28 cellular contexts compared by ENCODE assay signal in the genomic region with DNA sequence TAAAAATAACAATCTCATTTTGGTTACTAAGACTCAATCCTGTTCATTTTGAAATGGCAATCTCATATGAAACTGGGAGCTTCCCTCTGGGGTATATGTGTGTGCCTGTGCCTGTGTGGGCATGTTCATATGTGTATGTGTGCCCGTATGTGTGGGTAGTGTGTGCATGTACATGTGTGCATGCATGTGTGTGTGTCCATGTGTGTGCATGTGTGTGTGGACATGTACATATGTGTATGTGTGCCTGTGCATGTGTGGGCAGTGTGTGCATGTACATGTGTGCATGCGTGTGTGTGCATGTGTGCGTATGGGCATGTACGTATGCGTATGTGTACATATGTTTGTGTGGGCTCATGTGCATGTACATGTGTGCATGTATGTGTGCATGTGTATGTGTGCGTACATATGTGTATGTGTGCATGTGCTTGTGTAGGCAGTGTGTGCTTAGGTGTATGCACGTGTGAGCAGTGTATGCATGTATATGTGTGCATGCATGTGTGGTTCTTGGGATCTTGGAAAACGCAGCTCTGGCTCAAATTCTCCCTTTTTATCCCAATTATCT. TPM values are rescaled to one million over a fixed set of nuclear protein-coding genes. Genes with fewer than 3 reads are reported as not detected.
DNase-seq lines count a peak whose midpoint lies in the region; ATAC-seq, FAIRE-seq and TF ChIP-seq lines count a peak whose summit lies in the region.
"Had no signal": no experiment of that assay in that cellular context is flagged by ENCODE, and none has a peak within 500 bp of the region (broad histone marks: within the 10 kb centered on the region; RNA-seq: fewer than 3 reads in every experiment).

No MANE protein-coding gene starts in this region.

- no peak overlapping the region; the same call in 1 of the 2 replicates for H2BK20ac ChIP-seq in H1 (ENCODE audit: low read length)

- TF ChIP-seq POLR2A in H1 (IDR thresholded peaks at IDR 0.05; ENCODE audit: control extremely low read depth in 1 of 2, low read depth in 2 of 2, low read length in 2 of 2) (no peak), HepG2 (IDR thresholded peaks at IDR 0.05; ENCODE audit: insufficient read depth in 1 of 2, low read depth in 2 of 2, low read length in 2 of 2) (no peak)

- H2AFZ ChIP-seq in H1 (ENCODE audit: low read length) (no peak overlapping the region), HepG2 (ENCODE audit: low read length) (no peak overlapping the region)

- peaks cover 73% of the 10 kb centered on the region for H3K27me3 Mint-ChIP-seq in stimulated activated memory B cell treated with anti-CD40 and anti-IgM and Interleukin-4, amounts not matched to agents 10 μg/mL and 1 μg/mL and 100 μg/mL, for 72 hours

- POLR2A ChIA-PET in H1 (lab: Charles Lee; ENCODE audit: partially characterized antibody) (no interaction called here), HepG2 (lab: Yijun Ruan, JAX) (no interaction called here)

- H3K9ac ChIP-seq in H1 (replicated peaks in 1 of 4; ENCODE audit: extremely low read depth in 1 of 4, low read depth in 3 of 4, low read length in 3 of 4) (no peak overlapping the region), HepG2 (ENCODE audit: insufficient read depth, low read depth, low read length) (no peak overlapping the region)

- H3K14ac ChIP-seq in H1 (ENCODE audit: insufficient read length): no peak overlapping the region

- H4K91ac ChIP-seq in H1 (replicated peaks; ENCODE audit: insufficient read length, low read length): peak overlapping the region; percentile 42

- no peaks in the 10 kb centered on the region for H3K27me3 ChIP-seq in H7 (ENCODE audit: control insufficient read depth, insufficient read depth, low read length)
- H3K27me3 ChIP-seq in H1 (replicated peaks in 1 of 4; ENCODE audit: control insufficient read depth in 3 of 4, extremely low read depth in 1 of 4, insufficient read depth in 3 of 4, low read length in 3 of 4): peaks cover 0 to 3% (median 0%) of the 10 kb centered on the region in 4 experiments; a peak in 2 of 7 replicates
- H3K27me3 ChIP-seq in HepG2 (ENCODE audit: control insufficient read depth in 1 of 2, insufficient read depth in 2 of 2, low read length in 2 of 2): peaks cover 3 to 15% of the 10 kb centered on the region in 2 experiments

- H3K27ac ChIP-seq in H1 (ENCODE audit: low read depth, low read length) (no peak overlapping the region), HepG2 (ENCODE audit: extremely low read length, insufficient read depth, low read length) (no peak overlapping the region)

- 79% methylated on average over 8 of the region's 8 CpGs; no CpG with 5 or more reads in 1 of the 2 experiments for WGBS in H1 (ENCODE audit: extremely low coverage in 1 of 2, insufficient coverage in 1 of 2, insufficient read length in 1 of 2, insufficient replicate concordance in 2 of 2, low coverage in 1 of 2, low lambda C conversion rate in 2 of 2, missing lambda C conversion rate in 1 of 2), 2 experiments
- WGBS in HepG2 (ENCODE audit: low lambda C conversion rate): 47% methylated on average over 8 of the region's 8 CpGs

- peak overlapping the region; percentile 78 for H3K4ac ChIP-seq in H1 (replicated peaks; ENCODE audit: insufficient read length, low read depth, low read length)

- DNase-seq in H7 (peak; percentile 4), H1 (ENCODE audit: low read depth in 1 of 2, low spot score in 2 of 2) (no peak), HepG2 (ENCODE audit: low spot score) (no peak), cerebellar cortex (ENCODE audit: low spot score) (no peak), DMS 273 treated with DMSO at 0.1 percent for 48 hours (lab: John Stamatoyannopoulos, UW) (no peak), NCI-H2029 treated with DMSO at 0.1 percent for 48 hours (lab: John Stamatoyannopoulos, UW) (no peak)
- DNase-seq: AML-193; C1 segment of cervical spinal cord; Calu3; DMS53; GDM1; HFFc6; KG1; NCI-H1092; NCI-H1436; NCI-H1930; NCI-H2227 treated with DMSO at 0.1 percent for 48 hours; NCI-H510A; NCI-H748 treated with DMSO at 0.1 percent for 48 hours; NK-92 treated with Interleukin-12 subunit alpha and Interleukin-12 subunit beta, amount 100 ng/mL, for 24 hours had no signal

- no peaks in the 10 kb centered on the region for H3K79me1 ChIP-seq in H1 (ENCODE audit: low read depth, low read length)

- TF ChIP-seq CTCF in H1 (IDR thresholded peaks at IDR 0.05; ENCODE audit: control extremely low read depth in 1 of 3, insufficient read depth in 1 of 3, low read depth in 1 of 3, low read length in 3 of 3) (no peak), HepG2 (CRISPR knock-in tag; IDR thresholded peaks at IDR 0.05) (no peak)

- peak overlapping the region; percentile 69; the same call in 1 of the 2 replicates for H2BK12ac ChIP-seq in H1 (ENCODE audit: low read depth, low read length)

- H3K79me2 ChIP-seq in H1 (ENCODE audit: control insufficient read depth in 1 of 2, insufficient read depth in 2 of 2, low read length in 2 of 2) (no peaks in the 10 kb centered on the region), HepG2 (ENCODE audit: insufficient read depth, low read length) (no peaks in the 10 kb centered on the region)

- CTCF ChIA-PET in H1 (lab: Charles Lee; ENCODE audit: partially characterized antibody) (interaction anchor here (0.6 to 4.9 kb wide), 2 partner anchors 29 to 55 kb away, joined by 3 to 22 read pairs; no protein-coding TSS in a partner anchor), HepG2 (lab: Yijun Ruan, JAX; ENCODE audit: low intra/inter-chr PET ratio, low total read pairs) (no interaction called here)

- no peak overlapping the region for H3K18ac ChIP-seq in H1 (ENCODE audit: extremely low read depth, low read length)

- H3K4me1 ChIP-seq in H1 (replicated peaks in 1 of 4; ENCODE audit: control insufficient read depth in 3 of 4, insufficient read depth in 4 of 4, low read length in 3 of 4): peaks cover 0 to 2% (median 0%) of the 10 kb centered on the region in 4 experiments; a peak in 3 of 7 replicates
- no peaks in the 10 kb centered on the region for H3K4me1 ChIP-seq in HepG2 (ENCODE audit: insufficient read depth, low read length)

- 0 out of 2 replicates have a peak overlapping the region, but pooled peaks have one; percentile 48 for H2BK15ac ChIP-seq in H1 (ENCODE audit: low read length)

- H3K4me2 ChIP-seq in H1 (ENCODE audit: insufficient read depth in 1 of 2, low read depth in 2 of 2, low read length in 2 of 2) (no peak overlapping the region), HepG2 (ENCODE audit: low read depth, low read length) (no peak overlapping the region)

- H4K20me1 ChIP-seq in H1 (replicated peaks in 1 of 2; ENCODE audit: control insufficient read depth in 1 of 2, insufficient read depth in 2 of 2, low read length in 2 of 2) (peaks cover 0 to 4% of the 10 kb centered on the region in 2 experiments), HepG2 (ENCODE audit: insufficient read depth, low read length) (no peaks in the 10 kb centered on the region)

- TF ChIP-seq EP300 in H1 (IDR thresholded peaks at IDR 0.05; ENCODE audit: borderline replicate concordance in 1 of 2, low read depth in 2 of 2, low read length in 2 of 2) (no peak), HepG2 (IDR thresholded peaks at IDR 0.05; ENCODE audit: low read depth in 2 of 2, low read length in 2 of 2) (no peak), HepG2 (CRISPR knock-in tag; IDR thresholded peaks at IDR 0.05; ENCODE audit: borderline replicate concordance) (no peak)

- no peak overlapping the region for H4K8ac ChIP-seq in H1 (ENCODE audit: extremely low read depth, insufficient read depth, low read length)

- H3K56ac ChIP-seq in H1 (replicated peaks; ENCODE audit: insufficient read length, low read depth, low read length): no peak overlapping the region

- ATAC-seq in HepG2 (no peak), HG03159 (IDR thresholded peaks at IDR 0.05; ENCODE audit: unreplicated experiment) (no peak)
- peak; percentile 13 for ATAC-seq in stimulated activated memory B cell treated with anti-CD40 and anti-IgM and Interleukin-4, amounts not matched to agents 10 μg/mL and 1 μg/mL and 100 μg/mL, for 72 hours
- ATAC-seq: CD8-positive, alpha-beta T cell; Panc1 had no signal

- H3K4me3 ChIP-seq in H7 (ENCODE audit: insufficient read depth, low read depth, low read length): no peak overlapping the region
- H3K4me3 ChIP-seq in H1 (ENCODE audit: extremely low read depth in 1 of 4, insufficient read depth in 2 of 4, low read depth in 3 of 4, low read length in 4 of 4): no peak overlapping the region
- no peak overlapping the region for H3K4me3 ChIP-seq in HepG2 (replicated peaks in 1 of 3; ENCODE audit: insufficient read depth in 1 of 3, low read depth in 2 of 3, low read length in 3 of 3)

- intact Hi-C loops in HepG2 (cut with micrococcal nuclease; ENCODE audit: unreplicated experiment): no loop called here

- in situ Hi-C loops in HepG2 (cut with HindIII; ENCODE audit: extremely low pct_ligation_motif_present, low pct_unique_long_range_greater_than_20kb): no loop called here

- no peak overlapping the region for H3K27ac Mint-ChIP-seq in stimulated activated memory B cell treated with anti-CD40 and anti-IgM and Interleukin-4, amounts not matched to agents 10 μg/mL and 1 μg/mL and 100 μg/mL, for 72 hours
- H3K27ac Mint-ChIP-seq: CD8-positive, alpha-beta T cell; HFFc6 had no signal

- H3K23ac ChIP-seq in H1 (ENCODE audit: insufficient read length): no peak overlapping the region

- no peaks in the 10 kb centered on the region for H3K23me2 ChIP-seq in H1 (ENCODE audit: low read depth, low read length)

- H4K5ac ChIP-seq in H1 (ENCODE audit: insufficient read length, low read depth, low read length): no peak overlapping the region

- no peaks in the 10 kb centered on the region for H3K36me3 ChIP-seq in H7 (replicated peaks; ENCODE audit: control insufficient read depth, insufficient read depth, low read length)
- no peaks in the 10 kb centered on the region for H3K36me3 ChIP-seq in H1 (ENCODE audit: control insufficient read depth in 2 of 4, insufficient read depth in 4 of 4, low read length in 3 of 4)
- H3K36me3 ChIP-seq in HepG2 (replicated peaks in 1 of 2; ENCODE audit: control insufficient read depth in 1 of 2, insufficient read depth in 2 of 2, low read length in 2 of 2): no peaks in the 10 kb centered on the region

- H3K9me3 ChIP-seq in H1 (ENCODE audit: insufficient read depth in 2 of 2, low read depth in 1 of 2, low read length in 1 of 2) (no peaks in the 10 kb centered on the region), HepG2 (ENCODE audit: low read length) (no peaks in the 10 kb centered on the region)

- H3K9me3 Mint-ChIP-seq in stimulated activated memory B cell treated with anti-CD40 and anti-IgM and Interleukin-4, amounts not matched to agents 10 μg/mL and 1 μg/mL and 100 μg/mL, for 72 hours: no peaks in the 10 kb centered on the region
- H3K9me3 Mint-ChIP-seq: CD8-positive, alpha-beta T cell; HFFc6 had no signal

- FAIRE-seq in H1 (lab: Jason Lieb, UNC) (no peak), HepG2 (lab: Jason Lieb, UNC) (no peak)
- FAIRE-seq: GM19239, H54 had no signal

- H3K4me3 Mint-ChIP-seq in stimulated activated memory B cell treated with anti-CD40 and anti-IgM and Interleukin-4, amounts not matched to agents 10 μg/mL and 1 μg/mL and 100 μg/mL, for 72 hours: no peak overlapping the region
- H3K4me3 Mint-ChIP-seq: CD8-positive, alpha-beta T cell; HFFc6 had no signal

- H2BK5ac ChIP-seq in H1 (ENCODE audit: low read depth, low read length): no peak overlapping the region

- no peaks in the 10 kb centered on the region for H3K36me3 Mint-ChIP-seq in stimulated activated memory B cell treated with anti-CD40 and anti-IgM and Interleukin-4, amounts not matched to agents 10 μg/mL and 1 μg/mL and 100 μg/mL, for 72 hours
- H3K36me3 Mint-ChIP-seq: CD8-positive, alpha-beta T cell had no signal

- H2AK5ac ChIP-seq in H1 (ENCODE audit: low read depth, low read length): peak overlapping the region; percentile 67; the same call in 1 of the 2 replicates

- TF ChIP-seq RAD21 in H1 (IDR thresholded peaks at IDR 0.05 in 1 of 2, conservative IDR thresholded peaks at IDR 0.05 in 1 of 2; ENCODE audit: low read depth in 2 of 2, low read length in 2 of 2): no peak
- no peak for TF ChIP-seq RAD21 in HepG2 (CRISPR knock-in tag; IDR thresholded peaks at IDR 0.05)

- BruUV-seq in HepG2 (replicated peaks; lab: Mats Ljungman, UMichigan): no TSS peak

- H3K4me1 Mint-ChIP-seq in stimulated activated memory B cell treated with anti-CD40 and anti-IgM and Interleukin-4, amounts not matched to agents 10 μg/mL and 1 μg/mL and 100 μg/mL, for 72 hours: no peaks in the 10 kb centered on the region

- H2BK120ac ChIP-seq in H1 (replicated peaks; ENCODE audit: low read depth, low read length): no peak overlapping the region

RNA-seq across cellular contexts. Expression of a gene that starts 24.5 kb away (rescaled TPM):
- 0.15 TPM in 1 of 2 replicates, not detected in the other for total RNA-seq in H7 (2014; rRNA removed; shearing (Covaris generic))
- not detected in 2 replicates for total RNA-seq in H1 (2021; fragmentation: NEBNext Ultra II Directional; extraction: Animal tissue kit (Norgen Biotek cat#: 25700))
- polyA plus RNA-seq in H1 (2011; rRNA removed) (not detected in 2 replicates), HepG2 (2011; rRNA removed) (not detected in 2 replicates)
- polyA plus RNA-seq in H1 (2011; cell fraction: cytosol; rRNA removed): not detected
- polyA plus RNA-seq in H1 (2011; cell fraction: nucleus; rRNA removed): not detected
- not detected in 4 replicates for polyA plus RNA-seq in H1 (2012, experiment 1 of 2)
- not detected for polyA plus RNA-seq in H1 (2012, experiment 2 of 2)
- polyA plus RNA-seq in H1 (2013, experiment 1 of 2): 0.04 TPM
- not detected for polyA plus RNA-seq in H1 (2013, experiment 2 of 2)
- not detected in 2 replicates for polyA minus RNA-seq in H1 (2011; rRNA and poly(A)+ RNA removed)
- polyA minus RNA-seq in H1 (2011; cell fraction: cytosol; rRNA and poly(A)+ RNA removed): not detected
- polyA minus RNA-seq in H1 (2011; cell fraction: nucleus; rRNA and poly(A)+ RNA removed): not detected
- total RNA-seq in HepG2 (2016; rRNA removed; fragmentation: Illumina TruSeq; extraction: Trizol): not detected in 2 replicates
- total RNA-seq in HepG2 (2016; cell fraction: cytosol; rRNA removed; fragmentation: Illumina TruSeq; extraction: Trizol; ENCODE audit: low read depth): not detected in 2 replicates
- total RNA-seq in HepG2 (2016; cell fraction: insoluble cytoplasmic fraction; rRNA removed; fragmentation: Illumina TruSeq; extraction: Trizol): not detected in 2 replicates
- total RNA-seq in HepG2 (2016; cell fraction: membrane; rRNA removed; fragmentation: Illumina TruSeq; extraction: Trizol): not detected in 2 replicates
- total RNA-seq in HepG2 (2016; cell fraction: nucleus; rRNA removed; fragmentation: Illumina TruSeq; extraction: Trizol): not detected in 2 replicates
- not detected in 2 replicates for polyA plus RNA-seq in HepG2 (2011; cell fraction: cytosol; rRNA removed)
- polyA plus RNA-seq in HepG2 (2011; cell fraction: nucleus; rRNA removed): not detected in 2 replicates
- not detected in 2 replicates for polyA plus RNA-seq in HepG2 (2012)
- not detected in 2 replicates for polyA plus RNA-seq in HepG2 (2016; cell fraction: cytosol; fragmentation: Illumina TruSeq; extraction: Trizol; ENCODE audit: low read depth)
- polyA plus RNA-seq in HepG2 (2016; cell fraction: insoluble cytoplasmic fraction; fragmentation: Illumina TruSeq; extraction: Trizol; ENCODE audit: low read depth): not detected in 2 replicates
- polyA plus RNA-seq in HepG2 (2016; cell fraction: membrane; fragmentation: Illumina TruSeq; extraction: Trizol; ENCODE audit: low read depth): not detected in 2 replicates
- not detected in 2 replicates for polyA plus RNA-seq in HepG2 (2016; cell fraction: nucleus; fragmentation: Illumina TruSeq; extraction: Trizol; ENCODE audit: insufficient read depth, low read depth)
- not detected in 2 replicates for polyA minus RNA-seq in HepG2 (2011; rRNA and poly(A)+ RNA removed; ENCODE audit: low replicate concordance)
- polyA minus RNA-seq in HepG2 (2011; cell fraction: cytosol; rRNA and poly(A)+ RNA removed): not detected in 2 replicates
- not detected in 2 replicates for polyA minus RNA-seq in HepG2 (2011; cell fraction: nucleus; rRNA and poly(A)+ RNA removed)
- total RNA-seq: A172; Calu3; CD8-positive, alpha-beta T cell; HFFc6 had no signal
- polyA plus RNA-seq: AG04450 had no signal

RNA-seq across cellular contexts. Expression of a gene that starts 47.9 kb away (rescaled TPM):
- 20.2 and 30.1 TPM in 2 replicates for total RNA-seq in H7 (2014; rRNA removed; shearing (Covaris generic))
- total RNA-seq in H1 (2021; fragmentation: NEBNext Ultra II Directional; extraction: Animal tissue kit (Norgen Biotek cat#: 25700)): 44.0 and 46.2 TPM in 2 replicates
- polyA plus RNA-seq in H1 (2011; rRNA removed): 36.4 and 43.9 TPM in 2 replicates
- polyA plus RNA-seq in H1 (2011; cell fraction: cytosol; rRNA removed): 46.2 TPM
- 60.2 TPM for polyA plus RNA-seq in H1 (2011; cell fraction: nucleus; rRNA removed)
- polyA plus RNA-seq in H1 (2012, experiment 1 of 2): 37.7 to 46.9 TPM (median 40.6 TPM) in 4 replicates
- 54.8 TPM for polyA plus RNA-seq in H1 (2012, experiment 2 of 2)
- 39.2 TPM for polyA plus RNA-seq in H1 (2013, experiment 1 of 2)
- polyA plus RNA-seq in H1 (2013, experiment 2 of 2): 39.3 TPM
- 17.0 and 23.3 TPM in 2 replicates for polyA minus RNA-seq in H1 (2011; rRNA and poly(A)+ RNA removed)
- polyA minus RNA-seq in H1 (2011; cell fraction: cytosol; rRNA and poly(A)+ RNA removed): 18.9 TPM
- 16.5 TPM for polyA minus RNA-seq in H1 (2011; cell fraction: nucleus; rRNA and poly(A)+ RNA removed)
- total RNA-seq in HepG2 (2016; rRNA removed; fragmentation: Illumina TruSeq; extraction: Trizol): 0.33 TPM in 1 of 2 replicates, not detected in the other
- total RNA-seq in HepG2 (2016; cell fraction: cytosol; rRNA removed; fragmentation: Illumina TruSeq; extraction: Trizol; ENCODE audit: low read depth): not detected in 2 replicates
- total RNA-seq in HepG2 (2016; cell fraction: insoluble cytoplasmic fraction; rRNA removed; fragmentation: Illumina TruSeq; extraction: Trizol): 0.19 TPM in 1 of 2 replicates, not detected in the other
- total RNA-seq in HepG2 (2016; cell fraction: membrane; rRNA removed; fragmentation: Illumina TruSeq; extraction: Trizol): not detected in 2 replicates
- not detected in 2 replicates for total RNA-seq in HepG2 (2016; cell fraction: nucleus; rRNA removed; fragmentation: Illumina TruSeq; extraction: Trizol)
- 0.25 and 0.33 TPM in 2 replicates for polyA plus RNA-seq in HepG2 (2011; rRNA removed)
- polyA plus RNA-seq in HepG2 (2011; cell fraction: cytosol; rRNA removed): 0.17 and 0.19 TPM in 2 replicates
- 0.63 and 1.2 TPM in 2 replicates for polyA plus RNA-seq in HepG2 (2011; cell fraction: nucleus; rRNA removed)
- 0.29 and 0.54 TPM in 2 replicates for polyA plus RNA-seq in HepG2 (2012)
- not detected in 2 replicates for polyA plus RNA-seq in HepG2 (2016; cell fraction: cytosol; fragmentation: Illumina TruSeq; extraction: Trizol; ENCODE audit: low read depth)
- polyA plus RNA-seq in HepG2 (2016; cell fraction: insoluble cytoplasmic fraction; fragmentation: Illumina TruSeq; extraction: Trizol; ENCODE audit: low read depth): not detected in 2 replicates
- polyA plus RNA-seq in HepG2 (2016; cell fraction: membrane; fragmentation: Illumina TruSeq; extraction: Trizol; ENCODE audit: low read depth): not detected in 2 replicates
- not detected in 2 replicates for polyA plus RNA-seq in HepG2 (2016; cell fraction: nucleus; fragmentation: Illumina TruSeq; extraction: Trizol; ENCODE audit: insufficient read depth, low read depth)
- polyA minus RNA-seq in HepG2 (2011; rRNA and poly(A)+ RNA removed; ENCODE audit: low replicate concordance): 0.44 and 10.2 TPM in 2 replicates
- polyA minus RNA-seq in HepG2 (2011; cell fraction: cytosol; rRNA and poly(A)+ RNA removed): not detected in 2 replicates
- 0.39 and 0.50 TPM in 2 replicates for polyA minus RNA-seq in HepG2 (2011; cell fraction: nucleus; rRNA and poly(A)+ RNA removed)

Comparison
In these comparisons a context has a peak if more than half of its experiments do, and no peak if none do; other contexts are left out.
1. RNA of a gene that starts 47.9 kb away (total RNA-seq): 44.0 to 46.2 TPM in H1 and 20.2 to 30.1 TPM in H7; 0.19 to 0.33 TPM in HepG2; every median in the first group is over 10 times any median in the second.